In genomic region chr3:46409735-46410489, GRCh38 we compare ENCODE assay signal across 1 cellular context.
TF ChIP-seq lines count a peak whose summit lies in the region.

No MANE protein-coding gene starts in this region.

TF ChIP-seq in GM12891, 5 proteins besides CTCF, POLR2A, EP300 and RAD21:
- 0 out of 2 replicates have a peak, but pooled peaks have one; percentile 19 for TF ChIP-seq SPI1 (IDR thresholded peaks at IDR 0.05; ENCODE audit: low read depth, low read length)
- TF ChIP-seq PAX5 (IDR thresholded peaks at IDR 0.05; ENCODE audit: insufficient read depth, low read length, severe bottlenecking): no peak
